In genomic region chr6:56541736-56542366, GRCh38 we compare ENCODE assay signal across 9 cellular contexts.
DNase-seq lines count a peak whose midpoint lies in the region; ATAC-seq, FAIRE-seq and TF ChIP-seq lines count a peak whose summit lies in the region.
"Had no signal": no experiment of that assay in that cellular context is flagged by ENCODE, and none has a peak within 500 bp of the region (broad histone marks: within the 10 kb centered on the region; RNA-seq: fewer than 3 reads in every experiment).

No MANE protein-coding gene starts in this region.

- TF ChIP-seq CTCF in D721Med (IDR thresholded peaks at IDR 0.05; ENCODE audit: insufficient read depth, missing control alignments) (no peak), prostate gland (IDR thresholded peaks at IDR 0.05) (no peak)

- H3K27me3 Mint-ChIP-seq in stimulated activated naive B cell treated with anti-CD40 and anti-IgM and Interleukin-4, amounts not matched to agents 10 μg/mL and 1 μg/mL and 100 μg/mL, for 72 hours, result no peaks in the 10 kb centered on the region
- H3K27me3 Mint-ChIP-seq: stimulated activated memory B cell treated with anti-CD40 and anti-IgM and Interleukin-4, amounts not matched to agents 10 μg/mL and 1 μg/mL and 100 μg/mL, for 72 hours had no signal

- H3K4me3 Mint-ChIP-seq in stimulated activated naive B cell treated with anti-CD40 and anti-IgM and Interleukin-4, amounts not matched to agents 10 μg/mL and 1 μg/mL and 100 μg/mL, for 72 hours, result no peak overlapping the region
- H3K4me3 Mint-ChIP-seq: stimulated activated memory B cell treated with anti-CD40 and anti-IgM and Interleukin-4, amounts not matched to agents 10 μg/mL and 1 μg/mL and 100 μg/mL, for 72 hours had no signal

- no peak for DNase-seq in D721Med (ENCODE audit: insufficient read length, low spot score)
- DNase-seq in NCI-H748 treated with DMSO at 0.1 percent for 48 hours (lab: John Stamatoyannopoulos, UW), result peak; percentile 31
- DNase-seq in erythroblast (lab: John Stamatoyannopoulos, UW), result peak; percentile 49 to 67
- DNase-seq in prostate gland (ENCODE audit: low spot score), result no peak
- DNase-seq in amniotic stem cell (lab: John Stamatoyannopoulos, UW), result no peak
- DNase-seq in stimulated activated naive B cell treated with anti-CD40 and anti-IgM and Interleukin-4, amounts not matched to agents 10 μg/mL and 1 μg/mL and 100 μg/mL, for 72 hours, result no peak

- no peaks in the 10 kb centered on the region for H3K27me3 ChIP-seq in prostate gland (replicated peaks; ENCODE audit: insufficient read depth)

- H3K4me3 ChIP-seq in prostate gland, result peak overlapping the region; percentile 50 to 53

- H3K9me3 ChIP-seq in prostate gland, result no peaks in the 10 kb centered on the region

- no peaks in the 10 kb centered on the region for H3K9me3 Mint-ChIP-seq in stimulated activated naive B cell treated with anti-CD40 and anti-IgM and Interleukin-4, amounts not matched to agents 10 μg/mL and 1 μg/mL and 100 μg/mL, for 72 hours
- H3K9me3 Mint-ChIP-seq: stimulated activated memory B cell treated with anti-CD40 and anti-IgM and Interleukin-4, amounts not matched to agents 10 μg/mL and 1 μg/mL and 100 μg/mL, for 72 hours had no signal

- no peak for TF ChIP-seq POLR2A in erythroblast (IDR thresholded peaks at IDR 0.05; ENCODE audit: low read length)
- TF ChIP-seq POLR2A in prostate gland (IDR thresholded peaks at IDR 0.05), result no peak

- H3K27ac Mint-ChIP-seq in stimulated activated naive B cell treated with anti-CD40 and anti-IgM and Interleukin-4, amounts not matched to agents 10 μg/mL and 1 μg/mL and 100 μg/mL, for 72 hours, result no peak overlapping the region
- H3K27ac Mint-ChIP-seq: stimulated activated memory B cell treated with anti-CD40 and anti-IgM and Interleukin-4, amounts not matched to agents 10 μg/mL and 1 μg/mL and 100 μg/mL, for 72 hours had no signal

- no peaks in the 10 kb centered on the region for H3K4me1 Mint-ChIP-seq in stimulated activated naive B cell treated with anti-CD40 and anti-IgM and Interleukin-4, amounts not matched to agents 10 μg/mL and 1 μg/mL and 100 μg/mL, for 72 hours
- H3K4me1 Mint-ChIP-seq: stimulated activated memory B cell treated with anti-CD40 and anti-IgM and Interleukin-4, amounts not matched to agents 10 μg/mL and 1 μg/mL and 100 μg/mL, for 72 hours had no signal

- H3K36me3 ChIP-seq in prostate gland, result no peaks in the 10 kb centered on the region

- no peaks in the 10 kb centered on the region for H3K4me1 ChIP-seq in prostate gland (replicated peaks)

- no peaks in the 10 kb centered on the region for H3K36me3 Mint-ChIP-seq in stimulated activated naive B cell treated with anti-CD40 and anti-IgM and Interleukin-4, amounts not matched to agents 10 μg/mL and 1 μg/mL and 100 μg/mL, for 72 hours
- H3K36me3 Mint-ChIP-seq: stimulated activated memory B cell treated with anti-CD40 and anti-IgM and Interleukin-4, amounts not matched to agents 10 μg/mL and 1 μg/mL and 100 μg/mL, for 72 hours had no signal

- ATAC-seq in HG03439 (IDR thresholded peaks at IDR 0.05; ENCODE audit: unreplicated experiment) (no peak), HG03457 (IDR thresholded peaks at IDR 0.05; ENCODE audit: unreplicated experiment) (no peak)
- no peak for ATAC-seq in stimulated activated naive B cell treated with anti-CD40 and anti-IgM and Interleukin-4, amounts not matched to agents 10 μg/mL and 1 μg/mL and 100 μg/mL, for 72 hours (replicated peaks)

- 2% methylated on average over 3 of the region's 3 CpGs for WGBS in prostate gland

- FAIRE-seq in D721Med (lab: Jason Lieb, UNC), result peak; percentile 77

- H3K27ac ChIP-seq in prostate gland, result peak overlapping the region; percentile 95 to 97

- intact Hi-C loops in prostate gland (cut with DNase I), result loop anchor here (2.0 kb wide), 1 partner anchor 169 kb away; no protein-coding TSS in a partner anchor

Comparison
In these comparisons a context has a peak if more than half of its experiments do, and no peak if none do; other contexts are left out.
1. DNase-seq: peak in NCI-H748 treated with DMSO at 0.1 percent for 48 hours (single experiment) and erythroblast (2 of 2); none in D721Med (single experiment), prostate gland (single experiment), amniotic stem cell (single experiment) and stimulated activated naive B cell treated with anti-CD40 and anti-IgM and Interleukin-4, amounts not matched to agents 10 μg/mL and 1 μg/mL and 100 μg/mL, for 72 hours (single experiment).